Comparison of ENCODE assay signal across 33 cellular contexts in genomic region chr2:227808936-227809335, GRCh38. TPM values are rescaled to one million over a fixed set of nuclear protein-coding genes. Genes with fewer than 3 reads are reported as not detected.
"Had no signal": no experiment of that assay in that cellular context is flagged by ENCODE, and none has a peak within 500 bp of the region (broad histone marks: within the 10 kb centered on the region; RNA-seq: fewer than 3 reads in every experiment).

No MANE protein-coding gene starts in this region.

- H3K9me3 Mint-ChIP-seq: dendritic cell treated with granulocyte-macrophage colony-stimulating factor and Interleukin-4, amounts not matched to agents 40 ng/mL and 50 ng/mL, for 4 days; endodermal cell; neural progenitor cell; type B pancreatic cell had no signal

- H2AFZ ChIP-seq: hepatocyte, neural progenitor cell, parathyroid adenoma had no signal

- H3K36me3 Mint-ChIP-seq: naive thymus-derived CD4-positive, alpha-beta T cell; neural progenitor cell; stimulated activated memory B cell treated with anti-CD40 and anti-IgM and Interleukin-4, amounts not matched to agents 10 μg/mL and 1 μg/mL and 100 μg/mL, for 72 hours; type B pancreatic cell had no signal

- DNase-seq: colonic mucosa; effector CD8-positive, alpha-beta T cell; endodermal cell; foreskin keratinocyte; heart left ventricle; kidney; left cardiac atrium; left lung; mesendoderm; midbrain; naive thymus-derived CD4-positive, alpha-beta T cell; stimulated activated CD4-positive, alpha-beta T cell treated with anti-CD3 and anti-CD28 coated beads, Interleukin-12 subunit alpha, Interleukin-12 subunit beta, amount 100 ng/mL, for 4 hours; stimulated activated CD4-positive, alpha-beta T cell treated with anti-CD3 and anti-CD28 coated beads, Interleukin-2, amount 100 ng/mL, for 24 hours; stimulated activated CD4-positive, alpha-beta T cell treated with anti-CD3 and anti-CD28 coated beads, Interleukin-4, amount 100 ng/mL, for 24 hours; stimulated activated naive CD8-positive, alpha-beta T cell treated with anti-CD3 and anti-CD28 coated beads, Interleukin-15, Interleukin-2, amounts not matched to agents 100 U/mL and 50 U/mL, for 24 hours; substantia nigra; testis; tibial artery had no signal

- H3K36me3 ChIP-seq: colonic mucosa, esophagus muscularis mucosa, gastroesophageal sphincter, heart left ventricle, left lung, neural progenitor cell, tibial artery had no signal

- H3K9ac ChIP-seq: neural progenitor cell, parathyroid adenoma had no signal

- H3K4me3 ChIP-seq: colonic mucosa, esophagus muscularis mucosa, gastroesophageal sphincter, heart left ventricle, hepatocyte, left lung, neural progenitor cell, smooth muscle cell, testis, tibial artery had no signal

- H3K4me1 ChIP-seq: colonic mucosa, esophagus muscularis mucosa, gastroesophageal sphincter, parathyroid adenoma, testis had no signal

- ATAC-seq: foreskin keratinocyte; gastroesophageal sphincter; heart left ventricle; left cardiac atrium; left lung; naive thymus-derived CD4-positive, alpha-beta T cell; sciatic nerve; stimulated activated memory B cell treated with anti-CD40 and anti-IgM and Interleukin-4, amounts not matched to agents 10 μg/mL and 1 μg/mL and 100 μg/mL, for 72 hours; stimulated activated naive CD8-positive, alpha-beta T cell treated with anti-CD3 and anti-CD28 coated beads, Interleukin-15, Interleukin-2, amounts not matched to agents 100 U/mL and 50 U/mL, for 24 hours had no signal

- H3K27me3 ChIP-seq: colonic mucosa, foreskin keratinocyte, hepatocyte, left lung, neural progenitor cell, testis, tibial artery had no signal

- H3K27me3 Mint-ChIP-seq: progenitor cell of endocrine pancreas had no signal

- H3K4me2 ChIP-seq: hepatocyte, neural progenitor cell, smooth muscle cell had no signal

- H3K27ac Mint-ChIP-seq: dendritic cell treated with granulocyte-macrophage colony-stimulating factor and Interleukin-4, amounts not matched to agents 40 ng/mL and 50 ng/mL, for 4 days; endodermal cell; naive thymus-derived CD4-positive, alpha-beta T cell; nephron; neural progenitor cell; progenitor cell of endocrine pancreas; stimulated activated memory B cell treated with anti-CD40 and anti-IgM and Interleukin-4, amounts not matched to agents 10 μg/mL and 1 μg/mL and 100 μg/mL, for 72 hours; type B pancreatic cell had no signal

- H3K4me3 Mint-ChIP-seq: dendritic cell treated with granulocyte-macrophage colony-stimulating factor and Interleukin-4, amounts not matched to agents 40 ng/mL and 50 ng/mL, for 4 days; endodermal cell; naive thymus-derived CD4-positive, alpha-beta T cell; nephron; neural progenitor cell; stimulated activated memory B cell treated with anti-CD40 and anti-IgM and Interleukin-4, amounts not matched to agents 10 μg/mL and 1 μg/mL and 100 μg/mL, for 72 hours; type B pancreatic cell had no signal

- H3K9me3 ChIP-seq: colonic mucosa, esophagus muscularis mucosa, gastroesophageal sphincter, heart left ventricle, left lung, testis, tibial artery had no signal

- H3K27ac ChIP-seq: colonic mucosa, esophagus muscularis mucosa, foreskin keratinocyte, gastroesophageal sphincter, heart left ventricle, hepatocyte, left lung, neural progenitor cell, parathyroid adenoma, testis, tibial artery had no signal

RNA-seq across cellular contexts. Expression of gene CCL20, which starts 4.7 kb away (rescaled TPM):
- total RNA-seq: endodermal cell, endothelial cell of umbilical vein, fibroblast of lung, left cardiac atrium, progenitor cell of endocrine pancreas, urinary bladder had no signal
- polyA plus RNA-seq: naive thymus-derived CD4-positive, alpha-beta T cell had no signal
